In genomic region chr5:129459485-129460120, GRCh38 we compare ENCODE assay signal across 1 cellular context.
TF ChIP-seq lines count a peak whose summit lies in the region.

No MANE protein-coding gene starts in this region.

TF ChIP-seq in H1, 55 proteins besides CTCF, POLR2A, EP300 and RAD21:
- no peak for TF ChIP-seq SUZ12 (IDR thresholded peaks at IDR 0.05; ENCODE audit: low read length)
- TF ChIP-seq SRF (IDR thresholded peaks at IDR 0.05; ENCODE audit: low read depth, low read length): no peak
- peak in 1 of 2 experiments; percentile 50; a peak in 1 of 4 replicates for TF ChIP-seq HDAC2 (IDR thresholded peaks at IDR 0.05; ENCODE audit: borderline replicate concordance in 1 of 2, low read depth in 2 of 2, low read length in 2 of 2)
- no peak; the same call in none of the 2 replicates for TF ChIP-seq PHF8 (conservative IDR thresholded peaks at IDR 0.05; ENCODE audit: low read depth, low read length)
- TF ChIP-seq ASH2L (IDR thresholded peaks at IDR 0.05; ENCODE audit: low read length): peak; percentile 79
- TF ChIP-seq POLR2AphosphoS5 (IDR thresholded peaks at IDR 0.05; ENCODE audit: low read depth, low read length): peak; percentile 88
- TF ChIP-seq RFX5 (IDR thresholded peaks at IDR 0.05; ENCODE audit: borderline replicate concordance, low read depth, low read length): no peak
- peak; percentile 30 for TF ChIP-seq TAF7 (optimal IDR thresholded peaks at IDR 0.05; ENCODE audit: borderline replicate concordance, low read depth, low read length)
- TF ChIP-seq CREB1 (IDR thresholded peaks at IDR 0.05): no peak
- TF ChIP-seq SAP30 (IDR thresholded peaks at IDR 0.05; ENCODE audit: insufficient read depth, insufficient replicate concordance, low read length): peak; percentile 50
- no peak for TF ChIP-seq TEAD4 (IDR thresholded peaks at IDR 0.05; ENCODE audit: low read depth, low read length)
- no peak for TF ChIP-seq ZNF274 (IDR thresholded peaks at IDR 0.05; ENCODE audit: borderline replicate concordance, extremely low read depth, low read length)
- TF ChIP-seq CTBP2 (IDR thresholded peaks at IDR 0.05; ENCODE audit: borderline replicate concordance, insufficient read depth, insufficient read length, low read length): no peak
- TF ChIP-seq HDAC6 (IDR thresholded peaks at IDR 0.05; ENCODE audit: low read depth, low read length): no peak
- peak; percentile 69 for TF ChIP-seq USF2 (IDR thresholded peaks at IDR 0.05; ENCODE audit: low read length)
- no peak for TF ChIP-seq BCL11A (IDR thresholded peaks at IDR 0.05; ENCODE audit: low read depth in 2 of 2, low read length in 2 of 2)
- TF ChIP-seq TCF12 (IDR thresholded peaks at IDR 0.05; ENCODE audit: low read depth, low read length): no peak
- peak; percentile 94 for TF ChIP-seq E2F6 (IDR thresholded peaks at IDR 0.05)
- TF ChIP-seq CBX5 (IDR thresholded peaks at IDR 0.05; ENCODE audit: low read depth, low read length): no peak
- no peak for TF ChIP-seq KDM5A (IDR thresholded peaks at IDR 0.05; ENCODE audit: low read length)
- no peak for TF ChIP-seq KDM1A (IDR thresholded peaks at IDR 0.05; ENCODE audit: borderline replicate concordance, low read length)
- TF ChIP-seq RNF2 (IDR thresholded peaks at IDR 0.05; ENCODE audit: borderline replicate concordance, low read depth, low read length, missing control alignments, poor library complexity, severe bottlenecking): no peak
- TF ChIP-seq SP4 (IDR thresholded peaks at IDR 0.05; ENCODE audit: low read length): no peak
- no peak for TF ChIP-seq ATF2 (IDR thresholded peaks at IDR 0.05; ENCODE audit: low read length)
- peak; percentile 80 for TF ChIP-seq TAF1 (IDR thresholded peaks at IDR 0.05; ENCODE audit: low read depth, low read length)
- TF ChIP-seq NANOG (IDR thresholded peaks at IDR 0.05; ENCODE audit: insufficient read depth, low read depth, low read length, poor library complexity, severe bottlenecking): no peak
- peak; percentile 62; the same call in 1 of the 2 replicates for TF ChIP-seq SP1 (IDR thresholded peaks at IDR 0.05; ENCODE audit: low read depth, low read length)
- no peak for TF ChIP-seq FOSL1 (IDR thresholded peaks at IDR 0.05; ENCODE audit: insufficient read depth, low read depth, low read length)
- peak; percentile 99 for TF ChIP-seq MAX (IDR thresholded peaks at IDR 0.05)
- TF ChIP-seq TBP (IDR thresholded peaks at IDR 0.05; ENCODE audit: low read depth, low read length): peak; percentile 75
- TF ChIP-seq GTF2F1 (IDR thresholded peaks at IDR 0.05; ENCODE audit: borderline replicate concordance, low read depth, low read length): no peak
- TF ChIP-seq EZH2 (IDR thresholded peaks at IDR 0.05; ENCODE audit: low read depth, low read length, severe bottlenecking): peak; percentile 21
- TF ChIP-seq JUND (IDR thresholded peaks at IDR 0.05; ENCODE audit: low read length): no peak
- TF ChIP-seq RBBP5 (IDR thresholded peaks at IDR 0.05; ENCODE audit: borderline replicate concordance, low read depth, low read length): peak; percentile 83; the same call in 1 of the 2 replicates
- no peak for TF ChIP-seq RXRA (IDR thresholded peaks at IDR 0.05; ENCODE audit: insufficient read depth, low read depth, low read length)
